Comparison of ENCODE assay signal across 10 cellular contexts in genomic region chr10:93458821-93459257, GRCh38. TPM values are rescaled to one million over a fixed set of nuclear protein-coding genes. Genes with fewer than 3 reads are reported as not detected.
DNase-seq lines count a peak whose midpoint lies in the region; ATAC-seq and TF ChIP-seq lines count a peak whose summit lies in the region.
"Had no signal": no experiment of that assay in that cellular context is flagged by ENCODE, and none has a peak within 500 bp of the region (broad histone marks: within the 10 kb centered on the region; RNA-seq: fewer than 3 reads in every experiment).

No MANE protein-coding gene starts in this region.

- no peak overlapping the region for H3K27ac Mint-ChIP-seq in T-helper 17 cell
- H3K27ac Mint-ChIP-seq: B cell had no signal

- H3K4me1 Mint-ChIP-seq in T-helper 17 cell, result peaks cover 7% of the 10 kb centered on the region

- no peaks in the 10 kb centered on the region for H3K27me3 ChIP-seq in body of pancreas

- peaks cover 7% of the 10 kb centered on the region for H3K27me3 Mint-ChIP-seq in T-helper 17 cell

- no peaks in the 10 kb centered on the region for H3K36me3 Mint-ChIP-seq in T-helper 17 cell (ENCODE audit: low read depth)

- H3K9me3 ChIP-seq in body of pancreas (no peaks in the 10 kb centered on the region), T-helper 17 cell (ENCODE audit: control insufficient read depth, low read length, poor library complexity, severe bottlenecking) (no peaks in the 10 kb centered on the region)

- peak; percentile 89 for ATAC-seq in body of pancreas
- ATAC-seq in HG03039 (IDR thresholded peaks at IDR 0.05; ENCODE audit: unreplicated experiment), result no peak
- ATAC-seq in activated CD4-positive, CD25-positive, alpha-beta regulatory T cell treated with anti-CD3 and anti-CD28 coated beads, Interleukin-2, amount 50 U/mL, for 24 hours, result no peak
- no peak for ATAC-seq in T-helper 17 cell

- 29 to 42% methylated on average over 6 of the region's 6 CpGs for WGBS in body of pancreas, 2 donors

- peak; percentile 60 for DNase-seq in DMS53 (lab: John Stamatoyannopoulos, UW)
- no peak for DNase-seq in DMS53 treated with DMSO at 0.1 percent for 48 hours (lab: John Stamatoyannopoulos, UW; ENCODE audit: unreplicated experiment)
- peak; percentile 48 to 76 (median 66) for DNase-seq in body of pancreas
- DNase-seq in kidney glomerular epithelial cell (lab: John Stamatoyannopoulos, UW), result peak; percentile 100
- DNase-seq in T-helper 17 cell, result no peak

- no peak for TF ChIP-seq CTCF in body of pancreas (IDR thresholded peaks at IDR 0.05)

- H3K27ac ChIP-seq in body of pancreas, result peak overlapping the region; percentile 63 to 79 (median 76)
- peak overlapping the region; percentile 27 for H3K27ac ChIP-seq in temporal lobe (ENCODE audit: low read depth, low read length)
- H3K27ac ChIP-seq: VCaP had no signal

- H3K4me3 ChIP-seq in body of pancreas, result no peak overlapping the region

- H3K36me3 ChIP-seq in body of pancreas (replicated peaks in 1 of 2; ENCODE audit: insufficient read depth in 1 of 2, low read depth in 2 of 2), result no peaks in the 10 kb centered on the region

- H3K4me3 Mint-ChIP-seq in T-helper 17 cell, result no peak overlapping the region
- H3K4me3 Mint-ChIP-seq: B cell had no signal

- TF ChIP-seq POLR2A in body of pancreas (IDR thresholded peaks at IDR 0.05), result peak in 2 of 3 donors; percentile 20 to 43

- intact Hi-C loops in body of pancreas (cut with DNase I), result no loop called here

- peaks cover 10% of the 10 kb centered on the region for H3K4me1 ChIP-seq in body of pancreas

RNA-seq across cellular contexts. Expression of gene MYOF, which starts 23.3 kb away (rescaled TPM):
- total RNA-seq in body of pancreas (10 to 100 TPM; 21.1 to 25.7 TPM), temporal lobe (4.7 TPM), T-helper 17 cell (1 to 10 TPM in 1 of 2 donors, under 1 TPM in 1; 0.81 to 1.6 TPM)

RNA-seq across cellular contexts. Expression of gene CEP55, which starts 37.6 kb away (rescaled TPM):
- not detected for total RNA-seq in body of pancreas
- 1.7 TPM for total RNA-seq in temporal lobe
- total RNA-seq in T-helper 17 cell, result under 1 TPM; 0.27 to 0.63 TPM

Comparison
In these comparisons a context has a peak if more than half of its experiments do, and no peak if none do; other contexts are left out.
1. DNase-seq: peak in DMS53 (single experiment), body of pancreas (4 of 4) and kidney glomerular epithelial cell (single experiment); none in DMS53 treated with DMSO at 0.1 percent for 48 hours (single experiment) and T-helper 17 cell (0 of 3).